Comparison of ENCODE assay signal across 21 cellular contexts in genomic region chr5:132022737-132023136, GRCh38. TPM values are rescaled to one million over a fixed set of nuclear protein-coding genes. Genes with fewer than 3 reads are reported as not detected.
DNase-seq lines count a peak whose midpoint lies in the region; ATAC-seq lines count a peak whose summit lies in the region.
"Had no signal": no experiment of that assay in that cellular context is flagged by ENCODE, and none has a peak within 500 bp of the region (broad histone marks: within the 10 kb centered on the region; RNA-seq: fewer than 3 reads in every experiment).

No MANE protein-coding gene starts in this region.

- H4K20me1 ChIP-seq in GM23248 (ENCODE audit: insufficient read depth): no peaks in the 10 kb centered on the region

- H3K9ac ChIP-seq in GM23248: no peak overlapping the region

- in situ Hi-C loops in GM23248 (cut with MboI): loop anchor here (25.0 kb wide), 1 partner anchor 585 kb away; no protein-coding TSS in a partner anchor

- peaks cover 34% of the 10 kb centered on the region for H3K4me1 Mint-ChIP-seq in activated T-cell treated with anti-CD3 and anti-CD28 coated beads, Interleukin-2, amount 50 U/mL, for 24 hours (ENCODE audit: low read depth)
- peaks cover 32% of the 10 kb centered on the region for H3K4me1 Mint-ChIP-seq in activated T-helper 1 cell treated with anti-CD3 and anti-CD28 coated beads, Interleukin-12 subunit alpha, Interleukin-12 subunit beta, Interleukin-2, Interleukin-4 antibody, amounts not matched to agents 30 ng/mL and 10 ng/mL and 1 ng/mL, durations not matched to agents 14 hours and 24 hours and 36 hours (ENCODE audit: low read depth)

- no peak overlapping the region for H3K4me2 ChIP-seq in GM23248 (ENCODE audit: unreplicated experiment)

- peaks cover 2% of the 10 kb centered on the region for H3K27me3 Mint-ChIP-seq in activated T-cell treated with anti-CD3 and anti-CD28 coated beads, Interleukin-2, amount 50 U/mL, for 24 hours
- H3K27me3 Mint-ChIP-seq in activated T-helper 1 cell treated with anti-CD3 and anti-CD28 coated beads, Interleukin-12 subunit alpha, Interleukin-12 subunit beta, Interleukin-2, Interleukin-4 antibody, amounts not matched to agents 30 ng/mL and 10 ng/mL and 1 ng/mL, durations not matched to agents 14 hours and 24 hours and 36 hours (ENCODE audit: insufficient read depth): peaks cover 25% of the 10 kb centered on the region

- peak overlapping the region; percentile 32 for H3K4me3 Mint-ChIP-seq in activated T-cell treated with anti-CD3 and anti-CD28 coated beads, Interleukin-2, amount 50 U/mL, for 24 hours
- peak overlapping the region; percentile 41 for H3K4me3 Mint-ChIP-seq in activated T-helper 1 cell treated with anti-CD3 and anti-CD28 coated beads, Interleukin-12 subunit alpha, Interleukin-12 subunit beta, Interleukin-2, Interleukin-4 antibody, amounts not matched to agents 30 ng/mL and 10 ng/mL and 1 ng/mL, durations not matched to agents 14 hours and 24 hours and 36 hours
- H3K4me3 Mint-ChIP-seq: CD8-positive, alpha-beta T cell; immature natural killer cell had no signal

- no peaks in the 10 kb centered on the region for H3K79me2 ChIP-seq in GM23248 (ENCODE audit: insufficient read depth)

- no peaks in the 10 kb centered on the region for H3K36me3 Mint-ChIP-seq in activated T-cell treated with anti-CD3 and anti-CD28 coated beads, Interleukin-2, amount 50 U/mL, for 24 hours (ENCODE audit: low read depth)
- no peaks in the 10 kb centered on the region for H3K36me3 Mint-ChIP-seq in activated T-helper 1 cell treated with anti-CD3 and anti-CD28 coated beads, Interleukin-12 subunit alpha, Interleukin-12 subunit beta, Interleukin-2, Interleukin-4 antibody, amounts not matched to agents 30 ng/mL and 10 ng/mL and 1 ng/mL, durations not matched to agents 14 hours and 24 hours and 36 hours (ENCODE audit: low read depth)
- H3K36me3 Mint-ChIP-seq: CD8-positive, alpha-beta T cell; immature natural killer cell had no signal

- no peaks in the 10 kb centered on the region for H3K9me2 ChIP-seq in GM23248 (ENCODE audit: insufficient read depth)

- no peaks in the 10 kb centered on the region for H3K36me3 ChIP-seq in GM23248 (ENCODE audit: low read depth)
- H3K36me3 ChIP-seq: HAP-1, heart left ventricle, lower lobe of right lung had no signal

- ATAC-seq in GM19351 (IDR thresholded peaks at IDR 0.05; ENCODE audit: unreplicated experiment): no peak
- ATAC-seq: CD8-positive, alpha-beta T cell; heart left ventricle; lower lobe of right lung had no signal

- H3K9me3 ChIP-seq in GM23248 (ENCODE audit: low read depth): no peaks in the 10 kb centered on the region
- H3K9me3 ChIP-seq: HAP-1, heart left ventricle, lower lobe of right lung had no signal

- H3K4me3 ChIP-seq in GM23248: no peak overlapping the region
- H3K4me3 ChIP-seq: HAP-1, heart left ventricle, lower lobe of right lung had no signal

- no peaks in the 10 kb centered on the region for H3K4me1 ChIP-seq in GM23248 (ENCODE audit: insufficient read depth)
- H3K4me1 ChIP-seq: HAP-1, lower lobe of right lung had no signal

- intact Hi-C loops in activated T-helper 1 cell treated with anti-CD3 and anti-CD28 coated beads, Interleukin-12 subunit alpha, Interleukin-12 subunit beta, Interleukin-2, Interleukin-4 antibody, amounts not matched to agents 30 ng/mL and 10 ng/mL and 1 ng/mL, durations not matched to agents 14 hours and 24 hours and 36 hours (cut with micrococcal nuclease): loop anchor here (5.0 to 10.0 kb wide), 4 partner anchors 225 to 848 kb away; partner anchors contain the start of genes FNIP1 and LYRM7

- no peaks in the 10 kb centered on the region for H3F3A ChIP-seq in GM23248 (ENCODE audit: insufficient read depth)

- H2AFZ ChIP-seq in GM23248: no peak overlapping the region

- no peak overlapping the region for H3K27ac Mint-ChIP-seq in activated T-cell treated with anti-CD3 and anti-CD28 coated beads, Interleukin-2, amount 50 U/mL, for 24 hours
- H3K27ac Mint-ChIP-seq in activated T-helper 1 cell treated with anti-CD3 and anti-CD28 coated beads, Interleukin-12 subunit alpha, Interleukin-12 subunit beta, Interleukin-2, Interleukin-4 antibody, amounts not matched to agents 30 ng/mL and 10 ng/mL and 1 ng/mL, durations not matched to agents 14 hours and 24 hours and 36 hours: no peak overlapping the region
- H3K27ac Mint-ChIP-seq: CD8-positive, alpha-beta T cell had no signal

- DNase-seq in activated T-cell treated with anti-CD3 and anti-CD28 coated beads, Interleukin-2, amount 50 U/mL, for 24 hours: peak; percentile 60
- DNase-seq in activated T-cell treated with anti-CD3 and anti-CD28 coated beads for 4 hours (no peak), GM23248 (peak; percentile 49), dedifferentiated amniotic fluid mesenchymal stem cell (ENCODE audit: extremely low spot score) (no peak), iPS-NIHi11 (ENCODE audit: low spot score) (no peak)
- DNase-seq in activated T-helper 1 cell treated with anti-CD3 and anti-CD28 coated beads, Interleukin-12 subunit alpha, Interleukin-12 subunit beta, Interleukin-2, Interleukin-4 antibody, amounts not matched to agents 30 ng/mL and 10 ng/mL and 1 ng/mL, durations not matched to agents 14 hours and 24 hours and 36 hours (ENCODE audit: low spot score): no peak
- peak; percentile 77 for DNase-seq in stimulated activated CD4-positive, alpha-beta T cell treated with anti-CD3 and anti-CD28 coated beads, Interleukin-15, amount 100 ng/mL, for 24 hours
- DNase-seq: anterior cingulate cortex; CD8-positive, alpha-beta T cell; DND-41; effector CD8-positive, alpha-beta T cell; heart left ventricle; immature natural killer cell; lower lobe of right lung; NCI-H1930; substantia nigra had no signal

- H3K9me3 Mint-ChIP-seq in activated T-cell treated with anti-CD3 and anti-CD28 coated beads, Interleukin-2, amount 50 U/mL, for 24 hours: no peaks in the 10 kb centered on the region
- H3K9me3 Mint-ChIP-seq in activated T-helper 1 cell treated with anti-CD3 and anti-CD28 coated beads, Interleukin-12 subunit alpha, Interleukin-12 subunit beta, Interleukin-2, Interleukin-4 antibody, amounts not matched to agents 30 ng/mL and 10 ng/mL and 1 ng/mL, durations not matched to agents 14 hours and 24 hours and 36 hours: no peaks in the 10 kb centered on the region
- H3K9me3 Mint-ChIP-seq: CD8-positive, alpha-beta T cell; immature natural killer cell had no signal

- H3K27ac ChIP-seq in GM23248: no peak overlapping the region
- H3K27ac ChIP-seq: heart left ventricle, lower lobe of right lung, RWPE1 had no signal

- H3K27me3 ChIP-seq in GM23248 (replicated peaks; ENCODE audit: insufficient read depth): peaks cover 5% of the 10 kb centered on the region; the same call in 1 of the 2 replicates

- 24 to 25% methylated on average over 2 of the region's 2 CpGs for WGBS in GM23248 (ENCODE audit: low coverage in 1 of 2, low lambda C conversion rate in 2 of 2, missing lambda C conversion rate in 2 of 2), 2 experiments

RNA-seq across cellular contexts. Expression of gene ACSL6, which starts 11.3 kb away (rescaled TPM):
- total RNA-seq in GM23248 (2014; rRNA removed; shearing (Covaris generic)): 0.11 TPM in 1 of 2 replicates, not detected in the other
- not detected in 2 replicates for polyA plus RNA-seq in GM23248 (2016; fragmentation: Nextera tagmentation; extraction: Ambion mirVana)
- total RNA-seq in activated T-helper 1 cell treated with anti-CD3 and anti-CD28 coated beads, Interleukin-12 subunit alpha, Interleukin-12 subunit beta, Interleukin-2, Interleukin-4 antibody, amounts not matched to agents 30 ng/mL and 10 ng/mL and 1 ng/mL, durations not matched to agents 14 hours and 24 hours and 36 hours: 48.1 and 50.6 TPM in 2 replicates

RNA-seq across cellular contexts. Expression of gene IL3, which starts 37.7 kb away (rescaled TPM):
- not detected in 2 replicates for total RNA-seq in GM23248 (2014; rRNA removed; shearing (Covaris generic))
- not detected in 2 replicates for polyA plus RNA-seq in GM23248 (2016; fragmentation: Nextera tagmentation; extraction: Ambion mirVana)
- total RNA-seq in activated T-helper 1 cell treated with anti-CD3 and anti-CD28 coated beads, Interleukin-12 subunit alpha, Interleukin-12 subunit beta, Interleukin-2, Interleukin-4 antibody, amounts not matched to agents 30 ng/mL and 10 ng/mL and 1 ng/mL, durations not matched to agents 14 hours and 24 hours and 36 hours: 94.6 and 98.5 TPM in 2 replicates
- total RNA-seq: CD8-positive, alpha-beta T cell; fibroblast of lung; heart left ventricle; lower lobe of right lung; omental fat pad had no signal
- polyA plus RNA-seq: fibroblast of lung, heart left ventricle had no signal

RNA-seq across cellular contexts. Expression of gene CSF2, which starts 50.9 kb away (rescaled TPM):
- not detected in 2 replicates for total RNA-seq in GM23248 (2014; rRNA removed; shearing (Covaris generic))
- polyA plus RNA-seq in GM23248 (2016; fragmentation: Nextera tagmentation; extraction: Ambion mirVana): not detected in 2 replicates
- total RNA-seq in activated T-helper 1 cell treated with anti-CD3 and anti-CD28 coated beads, Interleukin-12 subunit alpha, Interleukin-12 subunit beta, Interleukin-2, Interleukin-4 antibody, amounts not matched to agents 30 ng/mL and 10 ng/mL and 1 ng/mL, durations not matched to agents 14 hours and 24 hours and 36 hours: 1,648 and 1,678 TPM in 2 replicates
- total RNA-seq: omental fat pad had no signal
- polyA plus RNA-seq: heart left ventricle had no signal

Comparison
In these comparisons a context has a peak if more than half of its experiments do, and no peak if none do; other contexts are left out.
1. DNase-seq: peak in activated T-cell treated with anti-CD3 and anti-CD28 coated beads, Interleukin-2, amount 50 U/mL, for 24 hours (single experiment), GM23248 (single experiment) and stimulated activated CD4-positive, alpha-beta T cell treated with anti-CD3 and anti-CD28 coated beads, Interleukin-15, amount 100 ng/mL, for 24 hours (single experiment); none in activated T-cell treated with anti-CD3 and anti-CD28 coated beads for 4 hours (single experiment), activated T-helper 1 cell treated with anti-CD3 and anti-CD28 coated beads, Interleukin-12 subunit alpha, Interleukin-12 subunit beta, Interleukin-2, Interleukin-4 antibody, amounts not matched to agents 30 ng/mL and 10 ng/mL and 1 ng/mL, durations not matched to agents 14 hours and 24 hours and 36 hours (single experiment), dedifferentiated amniotic fluid mesenchymal stem cell (single experiment) and iPS-NIHi11 (single experiment).
2. RNA of gene ACSL6, which starts 11.3 kb away (total RNA-seq): 48.1 to 50.6 TPM in activated T-helper 1 cell treated with anti-CD3 and anti-CD28 coated beads, Interleukin-12 subunit alpha, Interleukin-12 subunit beta, Interleukin-2, Interleukin-4 antibody, amounts not matched to agents 30 ng/mL and 10 ng/mL and 1 ng/mL, durations not matched to agents 14 hours and 24 hours and 36 hours; 0.11 TPM in GM23248; every median in the first group is over 10 times any median in the second.
3. RNA of gene IL3, which starts 37.7 kb away (total RNA-seq): 94.6 to 98.5 TPM in activated T-helper 1 cell treated with anti-CD3 and anti-CD28 coated beads, Interleukin-12 subunit alpha, Interleukin-12 subunit beta, Interleukin-2, Interleukin-4 antibody, amounts not matched to agents 30 ng/mL and 10 ng/mL and 1 ng/mL, durations not matched to agents 14 hours and 24 hours and 36 hours; not detected in GM23248; every median in the first group is over 10 times any median in the second.
4. RNA of gene CSF2, which starts 50.9 kb away (total RNA-seq): 1,648 to 1,678 TPM in activated T-helper 1 cell treated with anti-CD3 and anti-CD28 coated beads, Interleukin-12 subunit alpha, Interleukin-12 subunit beta, Interleukin-2, Interleukin-4 antibody, amounts not matched to agents 30 ng/mL and 10 ng/mL and 1 ng/mL, durations not matched to agents 14 hours and 24 hours and 36 hours; not detected in GM23248; every median in the first group is over 1,000 times any median in the second.